ENCODE assay signal across 11 cellular contexts in genomic region chr7:46146454-46147255, GRCh38.
A peak's percentile ranks its signal among the peaks of the same experiment; 100 is the strongest.
DNase-seq lines count a peak whose midpoint lies in the region; FAIRE-seq and TF ChIP-seq lines count a peak whose summit lies in the region.
"Had no signal": no experiment of that assay in that cellular context is flagged by ENCODE, and none has a peak within 500 bp of the region (broad histone marks: within the 10 kb centered on the region; RNA-seq: fewer than 3 reads in every experiment).

No MANE protein-coding gene starts in this region.

- H3K4me1 ChIP-seq in small intestine (ENCODE audit: control insufficient read depth in 2 of 2, insufficient read depth in 1 of 2, low read depth in 1 of 2, low read length in 1 of 2), result no peaks in the 10 kb centered on the region

- intact Hi-C loops in head of caudate nucleus (cut with DNase I), result no loop called here

- FAIRE-seq in small intestine (lab: Jason Lieb, UNC), result no peak

- no peak overlapping the region for H3K4me3 ChIP-seq in fibroblast of pulmonary artery (replicated peaks; ENCODE audit: low read depth, low read length)
- H3K4me3 ChIP-seq in small intestine (ENCODE audit: low read depth in 1 of 2, low read length in 2 of 2), result no peak overlapping the region
- H3K4me3 ChIP-seq: skin epidermis had no signal

- WGBS in small intestine, 3 donors, result 59 to 73% (median 73%) methylated on average over 11 of the region's 11 CpGs

- H3K27me3 ChIP-seq in small intestine (ENCODE audit: control insufficient read depth in 2 of 2, insufficient read depth in 2 of 2, low read length in 2 of 2), result no peaks in the 10 kb centered on the region

- H3K36me3 ChIP-seq in small intestine (ENCODE audit: control insufficient read depth in 2 of 2, insufficient read depth in 2 of 2, low read length in 2 of 2), result no peaks in the 10 kb centered on the region

- DNase-seq in GM04504 (ENCODE audit: low read depth), result peak; percentile 88
- DNase-seq in RPMI7951 (ENCODE audit: low read depth), result peak; percentile 85
- DNase-seq in fibroblast of pulmonary artery (ENCODE audit: low read depth), result peak; percentile 67
- peak; percentile 44 for DNase-seq in small intestine
- no peak for DNase-seq in hippocampal formation (lab: John Stamatoyannopoulos, UW)
- no peak for DNase-seq in GDM1 (lab: John Stamatoyannopoulos, UW)
- no peak for DNase-seq in head of caudate nucleus
- no peak for DNase-seq in islet precursor cell
- DNase-seq: effector memory CD8-positive, alpha-beta T cell; NCI-H146 had no signal

- no peaks in the 10 kb centered on the region for H3K9me3 ChIP-seq in small intestine (ENCODE audit: control insufficient read depth, low read depth)

- TF ChIP-seq CTCF in fibroblast of pulmonary artery (IDR thresholded peaks at IDR 0.05; ENCODE audit: low read length, missing control alignments), result no peak

- no peak overlapping the region for H3K27ac ChIP-seq in small intestine (ENCODE audit: low read depth in 1 of 2, low read length in 1 of 2)

Comparison
In these comparisons a context has a peak if more than half of its experiments do, and no peak if none do; other contexts are left out.
1. DNase-seq: peak in GM04504 (single experiment), RPMI7951 (single experiment), fibroblast of pulmonary artery (single experiment) and small intestine (single experiment); none in hippocampal formation (0 of 2), GDM1 (single experiment), head of caudate nucleus (0 of 42) and islet precursor cell (single experiment).